ENCODE assay signal across 9 cellular contexts in genomic region chr2:71332413-71332866, GRCh38. TPM values are rescaled to one million over a fixed set of nuclear protein-coding genes. Genes with fewer than 3 reads are reported as not detected.
DNase-seq lines count a peak whose midpoint lies in the region; ATAC-seq, FAIRE-seq and TF ChIP-seq lines count a peak whose summit lies in the region.
"Had no signal": no experiment of that assay in that cellular context is flagged by ENCODE, and none has a peak within 500 bp of the region (broad histone marks: within the 10 kb centered on the region; RNA-seq: fewer than 3 reads in every experiment).

No MANE protein-coding gene starts in this region.

- H3K4me1 Mint-ChIP-seq in stimulated activated effector memory CD8-positive, alpha-beta T cell treated with anti-CD3 and anti-CD28 coated beads, Interleukin-12 subunit alpha, Interleukin-12 subunit beta, amount 100 ng/mL, for 72 hours = peaks cover 23% of the 10 kb centered on the region

- no peaks in the 10 kb centered on the region for H3K27me3 ChIP-seq in hepatocyte

- no peak for FAIRE-seq in D721Med (lab: Jason Lieb, UNC)
- FAIRE-seq: A204.1 had no signal

- H3K4me2 ChIP-seq in hepatocyte = peak overlapping the region; percentile 84

- H4K20me1 ChIP-seq in hepatocyte (ENCODE audit: insufficient read depth, poor library complexity, severe bottlenecking) = peaks cover 51% of the 10 kb centered on the region

- H3K27ac Mint-ChIP-seq in stimulated activated effector memory CD8-positive, alpha-beta T cell treated with anti-CD3 and anti-CD28 coated beads, Interleukin-12 subunit alpha, Interleukin-12 subunit beta, amount 100 ng/mL, for 72 hours = peak overlapping the region; percentile 100

- peaks cover 51% of the 10 kb centered on the region for H3K36me3 Mint-ChIP-seq in stimulated activated effector memory CD8-positive, alpha-beta T cell treated with anti-CD3 and anti-CD28 coated beads, Interleukin-12 subunit alpha, Interleukin-12 subunit beta, amount 100 ng/mL, for 72 hours

- 5% methylated on average over 8 of the region's 8 CpGs for WGBS in hepatocyte (ENCODE audit: low lambda C conversion rate, missing lambda C conversion rate)

- ATAC-seq in stimulated activated effector memory CD8-positive, alpha-beta T cell treated with anti-CD3 and anti-CD28 coated beads, Interleukin-12 subunit alpha, Interleukin-12 subunit beta, amount 100 ng/mL, for 72 hours = no peak

- H3K9me3 ChIP-seq in hepatocyte (ENCODE audit: low read depth) = no peaks in the 10 kb centered on the region

- no peaks in the 10 kb centered on the region for H3K36me3 ChIP-seq in hepatocyte (replicated peaks; ENCODE audit: insufficient read depth, low read depth)

- H3K4me3 ChIP-seq in hepatocyte = peak overlapping the region; percentile 85

- H3K79me2 ChIP-seq in hepatocyte = peaks cover 61% of the 10 kb centered on the region

- DNase-seq in DMS53 treated with DMSO at 0.1 percent for 48 hours (lab: John Stamatoyannopoulos, UW; ENCODE audit: unreplicated experiment) (peak; percentile 18), DMS53 (lab: John Stamatoyannopoulos, UW) (no peak), hepatocyte (ENCODE audit: low spot score) (no peak), HuH-7.5 (ENCODE audit: low spot score) (no peak), NCI-H2081 treated with DMSO at 0.1 percent for 48 hours (lab: John Stamatoyannopoulos, UW) (no peak), D721Med (ENCODE audit: insufficient read length, low spot score) (no peak)
- DNase-seq in stimulated activated effector memory CD8-positive, alpha-beta T cell treated with anti-CD3 and anti-CD28 coated beads, Interleukin-12 subunit alpha, Interleukin-12 subunit beta, amount 100 ng/mL, for 72 hours (ENCODE audit: low spot score in 2 of 2) = no peak

- peak overlapping the region; percentile 89 for H3K27ac ChIP-seq in VCaP
- H3K27ac ChIP-seq in hepatocyte = peak overlapping the region; percentile 98

- H3K4me3 Mint-ChIP-seq in stimulated activated effector memory CD8-positive, alpha-beta T cell treated with anti-CD3 and anti-CD28 coated beads, Interleukin-12 subunit alpha, Interleukin-12 subunit beta, amount 100 ng/mL, for 72 hours = peak overlapping the region; percentile 96

- H3K9me3 Mint-ChIP-seq in stimulated activated effector memory CD8-positive, alpha-beta T cell treated with anti-CD3 and anti-CD28 coated beads, Interleukin-12 subunit alpha, Interleukin-12 subunit beta, amount 100 ng/mL, for 72 hours = no peaks in the 10 kb centered on the region

- no peaks in the 10 kb centered on the region for H3K9me2 ChIP-seq in hepatocyte (replicated peaks; ENCODE audit: insufficient read depth)

- TF ChIP-seq CTCF in VCaP (conservative IDR thresholded peaks at IDR 0.05) (no peak), hepatocyte (IDR thresholded peaks at IDR 0.05; ENCODE audit: poor library complexity) (no peak), D721Med (IDR thresholded peaks at IDR 0.05; ENCODE audit: insufficient read depth, missing control alignments) (no peak)

- peaks cover 8% of the 10 kb centered on the region for H3K4me1 ChIP-seq in hepatocyte (ENCODE audit: insufficient read depth)

- H2AFZ ChIP-seq in hepatocyte = no peak overlapping the region

RNA-seq across cellular contexts. Expression of gene ZNF638, which starts 0.9 kb away (rescaled TPM):
- 141 and 170 TPM in 2 replicates for total RNA-seq in hepatocyte
- polyA plus RNA-seq in hepatocyte = 41.2 and 52.7 TPM in 2 replicates
